8 cellular contexts compared by ENCODE assay signal in genomic region chr9:6645153-6646027, GRCh38. TPM values are rescaled to one million over a fixed set of nuclear protein-coding genes. Genes with fewer than 3 reads are reported as not detected.
DNase-seq lines count a peak whose midpoint lies in the region; ATAC-seq and TF ChIP-seq lines count a peak whose summit lies in the region.

TSS of gene GLDC (minus strand) at chr9:6645729. CDS start at chr9:6645499, 230 bp downstream.

- WGBS in liver = 3% methylated on average over 79 of the region's 79 CpGs

- intact Hi-C loops in colonic mucosa (cut with DNase I) = no loop called here

- no peaks in the 10 kb centered on the region for H3K9me3 ChIP-seq in colonic mucosa
- H3K9me3 ChIP-seq in liver (ENCODE audit: control insufficient read depth in 4 of 4, low read length in 3 of 4) = no peaks in the 10 kb centered on the region

- peaks cover 26% of the 10 kb centered on the region for H3K27me3 ChIP-seq in colonic mucosa
- no peaks in the 10 kb centered on the region for H3K27me3 ChIP-seq in liver (ENCODE audit: control insufficient read depth in 4 of 4, insufficient read depth in 4 of 4, low read length in 3 of 4)

- H3K36me3 ChIP-seq in colonic mucosa = no peaks in the 10 kb centered on the region
- H3K36me3 ChIP-seq in liver (ENCODE audit: control insufficient read depth in 4 of 4, insufficient read depth in 3 of 4, low read depth in 1 of 4, low read length in 3 of 4) = peaks cover 0 to 3% (median 0%) of the 10 kb centered on the region in 4 donors

- ATAC-seq in GM21619 (IDR thresholded peaks at IDR 0.05; ENCODE audit: unreplicated experiment) = peak; percentile 90

- H3K4me3 ChIP-seq in Jurkat, Clone E6-1 (ENCODE audit: low read length) = peak within 1 kb of the TSS; percentile 69
- H3K4me3 ChIP-seq in colonic mucosa (peak within 1 kb of the TSS; percentile 37), liver (ENCODE audit: low read depth in 1 of 3, low read length in 3 of 3) (peak within 1 kb of the TSS; percentile 85 to 89 (median 87))

- no peak for TF ChIP-seq CTCF in colonic mucosa (IDR thresholded peaks at IDR 0.05)
- no peak for TF ChIP-seq CTCF in liver (IDR thresholded peaks at IDR 0.05; ENCODE audit: low read depth, low read length, missing input control)

- DNase-seq in GM03348 (ENCODE audit: low spot score) (peak; percentile 33), T1000 (lab: John Stamatoyannopoulos, UW) (peak; percentile 18), colonic mucosa (peak; percentile 57), HT-29 (ENCODE audit: low spot score) (no peak)
- DNase-seq in Jurkat, Clone E6-1 (ENCODE audit: low read depth, low spot score) = peak; percentile 50
- DNase-seq in stimulated activated CD4-positive, alpha-beta T cell treated with anti-CD3 and anti-CD28 coated beads, Interleukin-4, amount 100 ng/mL, for 24 hours = peak; percentile 35

- peak; percentile 26 to 31 for TF ChIP-seq RAD21 in liver (IDR thresholded peaks at IDR 0.05)

- no peak within 1 kb of the TSS for H3K27ac ChIP-seq in colonic mucosa
- H3K27ac ChIP-seq in liver (ENCODE audit: low read depth in 1 of 2, low read length in 2 of 2) = peak within 1 kb of the TSS; percentile 70 to 86

- H3K4me1 ChIP-seq in colonic mucosa (peaks cover 3% of the 10 kb centered on the region), liver (ENCODE audit: control insufficient read depth in 4 of 4, insufficient read depth in 4 of 4, low read length in 3 of 4) (peaks cover 8 to 29% (median 23%) of the 10 kb centered on the region in 4 donors)

- H3K9ac ChIP-seq in colonic mucosa (ENCODE audit: low read depth in 2 of 2, low read length in 2 of 2) (no peak within 1 kb of the TSS), liver (ENCODE audit: low read depth in 1 of 2, low read length in 2 of 2) (peak within 1 kb of the TSS; percentile 83 to 93)

TF ChIP-seq in liver, 16 proteins besides CTCF, POLR2A, EP300 and RAD21:
- TF ChIP-seq, protein P1, sequence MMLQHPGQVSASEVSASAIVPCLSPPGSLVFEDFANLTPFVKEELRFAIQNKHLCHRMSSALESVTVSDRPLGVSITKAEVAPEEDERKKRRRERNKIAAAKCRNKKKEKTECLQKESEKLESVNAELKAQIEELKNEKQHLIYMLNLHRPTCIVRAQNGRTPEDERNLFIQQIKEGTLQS (IDR thresholded peaks at IDR 0.05) = no peak
- TF ChIP-seq RXRA (IDR thresholded peaks at IDR 0.05) (peak; percentile 42 to 55), GABPA (IDR thresholded peaks at IDR 0.05 in 1 of 2, conservative IDR thresholded peaks at IDR 0.05 in 1 of 2) (peak in 1 of 2 donors; percentile 44), SP1 (IDR thresholded peaks at IDR 0.05) (peak; percentile 59), TAF1 (conservative IDR thresholded peaks at IDR 0.05) (peak; percentile 90), YY1 (IDR thresholded peaks at IDR 0.05) (peak; percentile 83), FOXA2 (IDR thresholded peaks at IDR 0.05) (no peak), NR2F2 (IDR thresholded peaks at IDR 0.05) (no peak), EGR1 (IDR thresholded peaks at IDR 0.05; ENCODE audit: low read depth in 2 of 2) (peak; percentile 88 to 89), HNF4A (conservative IDR thresholded peaks at IDR 0.05) (peak; percentile 33 to 45), FOXA1 (IDR thresholded peaks at IDR 0.05) (no peak), JUND (IDR thresholded peaks at IDR 0.05) (no peak), HNF4G (IDR thresholded peaks at IDR 0.05) (no peak)
- TF ChIP-seq, protein P2, sequence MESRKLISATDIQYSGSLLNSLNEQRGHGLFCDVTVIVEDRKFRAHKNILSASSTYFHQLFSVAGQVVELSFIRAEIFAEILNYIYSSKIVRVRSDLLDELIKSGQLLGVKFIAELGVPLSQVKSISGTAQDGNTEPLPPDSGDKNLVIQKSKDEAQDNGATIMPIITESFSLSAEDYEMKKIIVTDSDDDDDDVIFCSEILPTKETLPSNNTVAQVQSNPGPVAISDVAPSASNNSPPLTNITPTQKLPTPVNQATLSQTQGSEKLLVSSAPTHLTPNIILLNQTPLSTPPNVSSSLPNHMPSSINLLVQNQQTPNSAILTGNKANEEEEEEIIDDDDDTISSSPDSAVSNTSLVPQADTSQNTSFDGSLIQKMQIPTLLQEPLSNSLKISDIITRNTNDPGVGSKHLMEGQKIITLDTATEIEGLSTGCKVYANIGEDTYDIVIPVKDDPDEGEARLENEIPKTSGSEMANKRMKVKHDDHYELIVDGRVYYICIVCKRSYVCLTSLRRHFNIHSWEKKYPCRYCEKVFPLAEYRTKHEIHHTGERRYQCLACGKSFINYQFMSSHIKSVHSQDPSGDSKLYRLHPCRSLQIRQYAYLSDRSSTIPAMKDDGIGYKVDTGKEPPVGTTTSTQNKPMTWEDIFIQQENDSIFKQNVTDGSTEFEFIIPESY (IDR thresholded peaks at IDR 0.05) = peak; percentile 58
- TF ChIP-seq, protein P3, sequence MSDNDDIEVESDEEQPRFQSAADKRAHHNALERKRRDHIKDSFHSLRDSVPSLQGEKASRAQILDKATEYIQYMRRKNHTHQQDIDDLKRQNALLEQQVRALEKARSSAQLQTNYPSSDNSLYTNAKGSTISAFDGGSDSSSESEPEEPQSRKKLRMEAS (IDR thresholded peaks at IDR 0.05) = peak; percentile 77
- TF ChIP-seq, protein P4, sequence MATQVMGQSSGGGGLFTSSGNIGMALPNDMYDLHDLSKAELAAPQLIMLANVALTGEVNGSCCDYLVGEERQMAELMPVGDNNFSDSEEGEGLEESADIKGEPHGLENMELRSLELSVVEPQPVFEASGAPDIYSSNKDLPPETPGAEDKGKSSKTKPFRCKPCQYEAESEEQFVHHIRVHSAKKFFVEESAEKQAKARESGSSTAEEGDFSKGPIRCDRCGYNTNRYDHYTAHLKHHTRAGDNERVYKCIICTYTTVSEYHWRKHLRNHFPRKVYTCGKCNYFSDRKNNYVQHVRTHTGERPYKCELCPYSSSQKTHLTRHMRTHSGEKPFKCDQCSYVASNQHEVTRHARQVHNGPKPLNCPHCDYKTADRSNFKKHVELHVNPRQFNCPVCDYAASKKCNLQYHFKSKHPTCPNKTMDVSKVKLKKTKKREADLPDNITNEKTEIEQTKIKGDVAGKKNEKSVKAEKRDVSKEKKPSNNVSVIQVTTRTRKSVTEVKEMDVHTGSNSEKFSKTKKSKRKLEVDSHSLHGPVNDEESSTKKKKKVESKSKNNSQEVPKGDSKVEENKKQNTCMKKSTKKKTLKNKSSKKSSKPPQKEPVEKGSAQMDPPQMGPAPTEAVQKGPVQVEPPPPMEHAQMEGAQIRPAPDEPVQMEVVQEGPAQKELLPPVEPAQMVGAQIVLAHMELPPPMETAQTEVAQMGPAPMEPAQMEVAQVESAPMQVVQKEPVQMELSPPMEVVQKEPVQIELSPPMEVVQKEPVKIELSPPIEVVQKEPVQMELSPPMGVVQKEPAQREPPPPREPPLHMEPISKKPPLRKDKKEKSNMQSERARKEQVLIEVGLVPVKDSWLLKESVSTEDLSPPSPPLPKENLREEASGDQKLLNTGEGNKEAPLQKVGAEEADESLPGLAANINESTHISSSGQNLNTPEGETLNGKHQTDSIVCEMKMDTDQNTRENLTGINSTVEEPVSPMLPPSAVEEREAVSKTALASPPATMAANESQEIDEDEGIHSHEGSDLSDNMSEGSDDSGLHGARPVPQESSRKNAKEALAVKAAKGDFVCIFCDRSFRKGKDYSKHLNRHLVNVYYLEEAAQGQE (IDR thresholded peaks at IDR 0.05) = peak; percentile 94

RNA-seq across cellular contexts. Expression of gene GLDC, which starts in this region (rescaled TPM):
- polyA plus RNA-seq in Jurkat, Clone E6-1 (2012; ENCODE audit: insufficient read depth, insufficient read length) = 18.2 TPM
- total RNA-seq in colonic mucosa = 1 to 10 TPM in 1 of 2 donors, under 1 TPM in 1; 0.21 to 1.1 TPM
- 100 to 1,000 TPM in 1 of 2 donors, 10 to 100 TPM in 1; 55.9 to 102 TPM for total RNA-seq in liver
- polyA plus RNA-seq in liver = 10 to 100 TPM; 26.7 to 62.8 TPM
- total RNA-seq in HT-29 (2014; rRNA removed; shearing (Covaris generic)) = not detected in 2 replicates

Comparison
In these comparisons a context has a peak if more than half of its experiments do, and no peak if none do; other contexts are left out.
1. RNA of gene GLDC (total RNA-seq): 55.9 to 102 TPM in liver; 0.21 to 1.1 TPM in colonic mucosa and not detected in HT-29; every median in the first group is over 10 times any median in the second.
2. H3K4me3 ChIP-seq: peak in every context shown above with its lines; median percentile 87 in liver; 69 in Jurkat, Clone E6-1; 37 in colonic mucosa.
3. H3K9ac ChIP-seq: peak in liver (2 of 2); none in colonic mucosa (0 of 2).